Comparison of ENCODE assay signal across 9 cellular contexts in the genomic region with DNA sequence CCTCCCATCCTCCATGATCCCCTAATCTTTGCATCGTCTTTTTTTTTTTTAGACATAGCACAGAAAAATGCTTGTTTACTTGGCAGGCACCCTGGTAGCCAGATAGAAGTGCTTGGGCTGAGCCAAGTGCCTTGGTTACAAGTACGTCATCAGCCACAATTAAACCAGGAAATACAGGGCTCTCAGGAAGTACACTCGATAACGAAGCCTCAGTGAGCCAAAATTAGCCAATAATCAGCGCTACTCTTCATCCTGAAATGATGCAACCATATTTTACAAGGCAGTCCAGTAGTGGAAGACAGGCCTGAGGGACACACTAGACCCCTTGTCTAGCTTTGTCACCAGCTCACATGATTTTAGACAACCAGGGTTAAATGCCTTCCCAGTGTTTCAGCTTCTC.
A peak's percentile ranks its signal among the peaks of the same experiment; 100 is the strongest.
DNase-seq lines count a peak whose midpoint lies in the region; ATAC-seq and TF ChIP-seq lines count a peak whose summit lies in the region.
"Had no signal": no experiment of that assay in that cellular context is flagged by ENCODE, and none has a peak within 500 bp of the region (broad histone marks: within the 10 kb centered on the region; RNA-seq: fewer than 3 reads in every experiment).

No MANE protein-coding gene starts in this region.

- no peak overlapping the region for H3K14ac ChIP-seq in neuronal stem cell (ENCODE audit: low read length)

- H3K4me2 ChIP-seq in neuronal stem cell (ENCODE audit: insufficient read depth, low read length, poor library complexity, severe bottlenecking): no peak overlapping the region

- no peak overlapping the region for H2AK5ac ChIP-seq in neuronal stem cell (ENCODE audit: low read depth, low read length)

- H2BK5ac ChIP-seq in neuronal stem cell (ENCODE audit: low read length): no peak overlapping the region

- no peaks in the 10 kb centered on the region for H3K36me3 ChIP-seq in neuronal stem cell (replicated peaks in 1 of 2; ENCODE audit: control insufficient read depth in 2 of 2, insufficient read depth in 2 of 2, low read length in 2 of 2)

- ATAC-seq in GM19025 (IDR thresholded peaks at IDR 0.05; ENCODE audit: low read depth, unreplicated experiment): peak; percentile 46
- no peak for ATAC-seq in GM21529 (IDR thresholded peaks at IDR 0.05; ENCODE audit: unreplicated experiment)
- ATAC-seq: activated T-cell treated with anti-CD3 and anti-CD28 coated beads, Interleukin-2, amount 50 U/mL, for 72 hours had no signal

- no peak overlapping the region for H3K27ac ChIP-seq in neuronal stem cell (replicated peaks; ENCODE audit: low read length)

- H3K18ac ChIP-seq in neuronal stem cell (ENCODE audit: low read length): no peak overlapping the region

- H3K4ac ChIP-seq in neuronal stem cell (ENCODE audit: low read length): no peak overlapping the region

- no CpG with 5 or more reads among the region's 5 CpGs for WGBS in neuronal stem cell (ENCODE audit: extremely low coverage in 2 of 2, insufficient read length in 2 of 2, insufficient replicate concordance in 1 of 2), 2 donors

- H4K8ac ChIP-seq in neuronal stem cell (ENCODE audit: low read depth, low read length): no peak overlapping the region

- H3K9me3 ChIP-seq in neuronal stem cell (replicated peaks in 1 of 2; ENCODE audit: control insufficient read depth in 2 of 2, insufficient read depth in 1 of 2, low read depth in 1 of 2, low read length in 2 of 2): no peaks in the 10 kb centered on the region

- H2BK12ac ChIP-seq in neuronal stem cell (ENCODE audit: low read length): no peak overlapping the region

- H3K4me3 ChIP-seq in fibroblast of villous mesenchyme (ENCODE audit: low read depth, low read length): no peak overlapping the region
- H3K4me3 ChIP-seq in neuronal stem cell (ENCODE audit: low read length in 2 of 2): no peak overlapping the region

- H3K9ac ChIP-seq in neuronal stem cell (ENCODE audit: low read depth, low read length, poor library complexity): no peak overlapping the region

- POLR2A ChIA-PET in GM10248 (lab: Yijun Ruan, JAX): no interaction called here

- H2BK120ac ChIP-seq in neuronal stem cell (ENCODE audit: low read depth, low read length): no peak overlapping the region

- no peak overlapping the region for H4K91ac ChIP-seq in neuronal stem cell (ENCODE audit: low read depth, low read length, poor library complexity)

- no peak overlapping the region for H2BK15ac ChIP-seq in neuronal stem cell (ENCODE audit: low read length)

- DNase-seq in NCI-H510A treated with DMSO at 0.1 percent for 48 hours (lab: John Stamatoyannopoulos, UW) (peak; percentile 71), fibroblast of villous mesenchyme (ENCODE audit: low read depth) (peak; percentile 85), renal cortical epithelial cell (ENCODE audit: low read depth) (peak; percentile 90), neuronal stem cell (ENCODE audit: low spot score) (no peak), GM10248 (ENCODE audit: extremely low spot score) (no peak)
- DNase-seq in stimulated activated CD4-positive, alpha-beta T cell treated with anti-CD3 and anti-CD28 coated beads, Interleukin-2, amount 100 ng/mL, for 48 hours: no peak
- DNase-seq: activated T-cell treated with anti-CD3 and anti-CD28 coated beads, Interleukin-2, amount 50 U/mL, for 72 hours had no signal

- H3K4me1 ChIP-seq in neuronal stem cell (ENCODE audit: control insufficient read depth in 2 of 2, insufficient read depth in 1 of 2, low read depth in 1 of 2, low read length in 2 of 2): peaks cover 0 to 2% of the 10 kb centered on the region in 2 donors

- TF ChIP-seq CTCF in fibroblast of villous mesenchyme (IDR thresholded peaks at IDR 0.05; ENCODE audit: insufficient read depth, low read depth, low read length) (no peak), GM10248 (IDR thresholded peaks at IDR 0.05; ENCODE audit: control extremely low read depth, extremely low read depth, low read depth, missing control alignments) (no peak)

- CTCF ChIA-PET in GM10248 (lab: Yijun Ruan, JAX): interaction anchor here (0.9 to 1.2 kb wide), 2 partner anchors 10 to 14 kb away, joined by 3 read pairs; no protein-coding TSS in a partner anchor

- peaks cover 0 to 4% (median 0%) of the 10 kb centered on the region in 3 experiments for H3K27me3 ChIP-seq in neuronal stem cell (ENCODE audit: control insufficient read depth in 3 of 3, insufficient read depth in 3 of 3, low read depth in 1 of 3, low read length in 3 of 3)

- no peak overlapping the region for H3K23ac ChIP-seq in neuronal stem cell (ENCODE audit: low read depth, low read length, poor library complexity)

- H2AFZ ChIP-seq in neuronal stem cell (ENCODE audit: low read length): no peak overlapping the region

- no peaks in the 10 kb centered on the region for H3K79me1 ChIP-seq in neuronal stem cell (ENCODE audit: low read depth, low read length)

Comparison
In these comparisons a context has a peak if more than half of its experiments do, and no peak if none do; other contexts are left out.
1. DNase-seq: peak in NCI-H510A treated with DMSO at 0.1 percent for 48 hours (single experiment), fibroblast of villous mesenchyme (single experiment) and renal cortical epithelial cell (single experiment); none in neuronal stem cell (single experiment), stimulated activated CD4-positive, alpha-beta T cell treated with anti-CD3 and anti-CD28 coated beads, Interleukin-2, amount 100 ng/mL, for 48 hours (0 of 2) and GM10248 (single experiment).